In the genomic region with DNA sequence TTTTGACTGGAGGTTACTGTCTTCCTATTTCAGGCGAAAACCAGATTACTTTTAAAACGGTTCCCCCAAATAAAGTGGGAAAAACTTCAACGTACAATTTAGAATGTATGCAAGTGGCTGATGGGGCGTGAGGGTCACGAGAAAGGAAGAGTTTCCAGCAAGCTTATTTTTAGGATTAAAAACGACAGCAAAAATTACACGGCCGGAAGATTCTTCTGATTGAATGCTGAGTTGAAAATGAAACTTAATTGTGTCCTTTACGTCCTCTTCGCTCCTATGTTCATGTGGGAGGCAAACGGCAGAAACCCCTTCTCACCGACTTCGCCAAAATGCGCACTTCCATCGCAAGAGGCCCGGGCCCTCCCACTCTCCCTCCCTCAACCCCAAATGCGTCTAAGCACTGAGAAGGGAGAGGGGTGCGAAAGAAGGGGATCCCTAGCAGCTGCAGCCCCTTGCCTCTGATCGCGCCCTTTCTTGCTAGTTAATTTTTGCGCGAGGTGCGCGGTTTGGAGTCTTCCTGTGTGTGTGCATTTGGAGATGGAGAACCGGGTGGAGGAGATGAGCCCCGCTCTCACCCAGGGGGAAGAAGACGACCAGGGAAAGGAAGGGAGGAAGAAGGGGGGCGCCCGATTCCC, we compare ENCODE assay signal across 8 cellular contexts. TPM values are rescaled to one million over a fixed set of nuclear protein-coding genes. Genes with fewer than 3 reads are reported as not detected.
DNase-seq lines count a peak whose midpoint lies in the region; ATAC-seq lines count a peak whose summit lies in the region.

No MANE protein-coding gene starts in this region.

- peak overlapping the region; percentile 97 for H3K4me3 ChIP-seq in neuron (ENCODE audit: low read length)

- DNase-seq in NCI-H1694 treated with DMSO at 0.1 percent for 48 hours (lab: John Stamatoyannopoulos, UW) (peak; percentile 18), NCI-H1694 (lab: John Stamatoyannopoulos, UW) (no peak), OCI-M1 (lab: John Stamatoyannopoulos, UW) (peak; percentile 78), foreskin melanocyte (peak; percentile 55)
- DNase-seq in activated effector memory CD4-positive, alpha-beta T cell treated with anti-CD3 and anti-CD28 coated beads, Interleukin-2, amount 50 U/mL, for 16 hours, result peak; percentile 84

- peak; percentile 14 for ATAC-seq in HG03066 (IDR thresholded peaks at IDR 0.05; ENCODE audit: low read depth, unreplicated experiment)

- peak overlapping the region; percentile 81 for H3K27ac ChIP-seq in temporal lobe (ENCODE audit: low read depth, low read length)

- peak overlapping the region; percentile 91 for H2AFZ ChIP-seq in neuron (ENCODE audit: low read depth, low read length)

- no peaks in the 10 kb centered on the region for H3K9me3 ChIP-seq in neuron (ENCODE audit: low read length)

- no peaks in the 10 kb centered on the region for H3K27me3 ChIP-seq in neuron (ENCODE audit: insufficient read depth, low read length)

- peaks cover 11% of the 10 kb centered on the region for H3K4me1 ChIP-seq in neuron (ENCODE audit: insufficient read depth, low read length)

- peaks cover 2% of the 10 kb centered on the region for H3K36me3 ChIP-seq in neuron (ENCODE audit: insufficient read depth, low read length)

RNA-seq across cellular contexts. Expression of a gene that starts 0.6 kb away (rescaled TPM):
- total RNA-seq in temporal lobe, result 312 TPM
